In genomic region chr7:151501676-151502075, GRCh38 we compare ENCODE assay signal across 21 cellular contexts.
"Had no signal": no experiment of that assay in that cellular context is flagged by ENCODE, and none has a peak within 500 bp of the region (broad histone marks: within the 10 kb centered on the region; RNA-seq: fewer than 3 reads in every experiment).

No MANE protein-coding gene starts in this region.

- H3K27me3 ChIP-seq: colonic mucosa, heart right ventricle, spleen, testis, tibial nerve had no signal

- H2AFZ ChIP-seq: parathyroid adenoma had no signal

- FAIRE-seq: islet of Langerhans had no signal

- H3K27ac ChIP-seq: colonic mucosa, heart right ventricle, parathyroid adenoma, psoas muscle, spleen, testis had no signal

- H3K36me3 ChIP-seq: colonic mucosa, heart right ventricle, tibial nerve had no signal

- DNase-seq: colonic mucosa; dermis blood vessel endothelial cell; foreskin melanocyte; heart right ventricle; hypothalamus; kidney glomerular epithelial cell; naive thymus-derived CD4-positive, alpha-beta T cell; nephron progenitor cell; psoas muscle; retina; spleen; stimulated activated CD4-positive, alpha-beta T cell treated with anti-CD3 and anti-CD28 coated beads, Interleukin-15, amount 100 ng/mL, for 24 hours; stimulated activated CD4-positive, alpha-beta T cell treated with anti-CD3 and anti-CD28 coated beads, Interleukin-1b, Interleukin-23, amount 100 ng/mL, for 48 hours; stimulated activated CD4-positive, alpha-beta T cell treated with anti-CD3 and anti-CD28 coated beads, Interleukin-4, amount 100 ng/mL, for 24 hours; stimulated activated naive CD8-positive, alpha-beta T cell treated with anti-CD3 and anti-CD28 coated beads, Interleukin-15, amount 100 ng/mL, for 72 hours; testis had no signal

- ATAC-seq: heart right ventricle; naive thymus-derived CD4-positive, alpha-beta T cell; psoas muscle; sciatic nerve; stimulated activated memory B cell treated with anti-CD40 and anti-IgM and Interleukin-4, amounts not matched to agents 10 μg/mL and 1 μg/mL and 100 μg/mL, for 72 hours; stimulated activated naive CD8-positive, alpha-beta T cell treated with anti-CD3 and anti-CD28 coated beads, Interleukin-15, amount 100 ng/mL, for 72 hours had no signal

- H3K9me3 ChIP-seq: colonic mucosa, heart right ventricle, psoas muscle, spleen, testis, tibial nerve had no signal

- H3K4me3 ChIP-seq: colonic mucosa, heart right ventricle, psoas muscle, spleen, testis, tibial nerve had no signal

- H3K9ac ChIP-seq: parathyroid adenoma had no signal

- H3K4me1 ChIP-seq: colonic mucosa, parathyroid adenoma, testis had no signal
